In genomic region chr12:115338566-115339294, GRCh38 we compare ENCODE assay signal across 12 cellular contexts.
A peak's percentile ranks its signal among the peaks of the same experiment; 100 is the strongest.
DNase-seq lines count a peak whose midpoint lies in the region; ATAC-seq and TF ChIP-seq lines count a peak whose summit lies in the region.
"Had no signal": no experiment of that assay in that cellular context is flagged by ENCODE, and none has a peak within 500 bp of the region (broad histone marks: within the 10 kb centered on the region; RNA-seq: fewer than 3 reads in every experiment).

No MANE protein-coding gene starts in this region.

- H4K91ac ChIP-seq in mesenchymal stem cell (ENCODE audit: low read length) = no peak overlapping the region

- H3K4me1 ChIP-seq in ES-I3 (ENCODE audit: insufficient read depth, low read length) = peaks cover 8% of the 10 kb centered on the region; the same call in 1 of the 2 replicates
- H3K4me1 ChIP-seq in HAP-1 = peaks cover 15% of the 10 kb centered on the region
- H3K4me1 ChIP-seq in RWPE2 (ENCODE audit: insufficient read depth, poor library complexity, severe bottlenecking) = peaks cover 19% of the 10 kb centered on the region
- H3K4me1 ChIP-seq in mesenchymal stem cell (ENCODE audit: control insufficient read depth, insufficient read depth, low read depth, low read length) = peaks cover 9% of the 10 kb centered on the region

- H3K79me1 ChIP-seq in mesenchymal stem cell (replicated peaks; ENCODE audit: low read length, poor library complexity, severe bottlenecking) = no peaks in the 10 kb centered on the region

- DNase-seq in HAP-1 (ENCODE audit: low spot score in 2 of 2) (peak; percentile 58 to 92), RWPE2 (ENCODE audit: low spot score) (no peak), mesenchymal stem cell (peak; percentile 25), NCI-H146 treated with DMSO at 0.1 percent for 48 hours (lab: John Stamatoyannopoulos, UW; ENCODE audit: unreplicated experiment) (no peak), GM19240 (ENCODE audit: insufficient read length, low spot score) (no peak), NCI-H345 (lab: John Stamatoyannopoulos, UW) (no peak)
- DNase-seq in activated CD8-positive, alpha-beta memory T cell treated with anti-CD3 and anti-CD28 coated beads, Interleukin-2, amount 50 U/mL, for 48 hours = no peak
- DNase-seq: activated CD4-positive, alpha-beta T cell treated with anti-CD3 and anti-CD28 coated beads, Interleukin-2, amount 50 U/mL, for 1 hour; activated effector memory CD4-positive, alpha-beta T cell treated with anti-CD3 and anti-CD28 coated beads, Interleukin-2, amount 50 U/mL, for 16 hours; brain microvascular endothelial cell; NCI-H2107 had no signal

- H2BK120ac ChIP-seq in mesenchymal stem cell (ENCODE audit: low read depth, low read length) = no peak overlapping the region

- no peak overlapping the region for H2BK15ac ChIP-seq in mesenchymal stem cell (ENCODE audit: low read depth, poor library complexity, severe bottlenecking)

- H2AFZ ChIP-seq in mesenchymal stem cell (ENCODE audit: low read depth, low read length) = no peak overlapping the region

- H3K23ac ChIP-seq in mesenchymal stem cell (ENCODE audit: low read length in 2 of 2) = no peak overlapping the region

- no peak overlapping the region for H3K4me2 ChIP-seq in mesenchymal stem cell (ENCODE audit: low read length, poor library complexity, severe bottlenecking)

- WGBS in mesenchymal stem cell = 78% methylated on average over 7 of the region's 9 CpGs

- no peak overlapping the region for H2AK5ac ChIP-seq in mesenchymal stem cell (ENCODE audit: low read length, severe bottlenecking)

- H4K8ac ChIP-seq in mesenchymal stem cell (ENCODE audit: low read length) = no peak overlapping the region

- no peak for TF ChIP-seq CTCF in RWPE2 (IDR thresholded peaks at IDR 0.05; ENCODE audit: poor library complexity, severe bottlenecking)

- H3K9ac ChIP-seq in ES-I3 (ENCODE audit: low read depth, low read length) = peak overlapping the region; percentile 37; the same call in 1 of the 2 replicates
- no peak overlapping the region for H3K9ac ChIP-seq in mesenchymal stem cell (ENCODE audit: low read length)

- H2BK5ac ChIP-seq in mesenchymal stem cell (ENCODE audit: low read depth, low read length, poor library complexity, severe bottlenecking) = no peak overlapping the region

- H3K9me3 ChIP-seq in ES-I3 (ENCODE audit: control insufficient read depth, insufficient read depth, low read length) = no peaks in the 10 kb centered on the region; the same call in 1 of the 2 replicates
- H3K9me3 ChIP-seq in HAP-1 = no peaks in the 10 kb centered on the region; the same call in 1 of the 2 replicates
- H3K9me3 ChIP-seq in RWPE2 (ENCODE audit: severe bottlenecking) = no peaks in the 10 kb centered on the region
- peaks cover 8% of the 10 kb centered on the region for H3K9me3 ChIP-seq in mesenchymal stem cell (ENCODE audit: control insufficient read depth, low read length)

- no peaks in the 10 kb centered on the region for H3K27me3 ChIP-seq in HAP-1 (ENCODE audit: low read depth)
- no peaks in the 10 kb centered on the region for H3K27me3 ChIP-seq in RWPE2 (ENCODE audit: insufficient read depth, poor library complexity, severe bottlenecking)
- peaks cover 0 to 8% of the 10 kb centered on the region in 2 experiments for H3K27me3 ChIP-seq in mesenchymal stem cell (ENCODE audit: control insufficient read depth in 1 of 2, insufficient read depth in 1 of 2, low read length in 2 of 2)
- H3K27me3 ChIP-seq: brain microvascular endothelial cell had no signal

- H3K27ac ChIP-seq in RWPE2 (ENCODE audit: poor library complexity, severe bottlenecking) (peak overlapping the region; percentile 35), mesenchymal stem cell (ENCODE audit: low read length, poor library complexity, severe bottlenecking) (no peak overlapping the region)

- H2BK12ac ChIP-seq in mesenchymal stem cell (ENCODE audit: low read length in 2 of 2) = peak overlapping the region in 1 of 2 experiments; percentile 29

- H3K4ac ChIP-seq in mesenchymal stem cell (ENCODE audit: low read depth in 1 of 2, low read length in 2 of 2) = no peak overlapping the region

- H3K4me3 ChIP-seq in HAP-1 = no peak overlapping the region
- no peak overlapping the region for H3K4me3 ChIP-seq in RWPE2 (ENCODE audit: severe bottlenecking)
- no peak overlapping the region for H3K4me3 ChIP-seq in mesenchymal stem cell (ENCODE audit: insufficient read depth in 1 of 2, low read depth in 1 of 2, low read length in 2 of 2)

- no peak overlapping the region for H3K14ac ChIP-seq in mesenchymal stem cell (ENCODE audit: low read length in 2 of 2)

- ATAC-seq in RWPE2 (ENCODE audit: low read depth) = no peak

- H3K36me3 ChIP-seq in ES-I3 (ENCODE audit: insufficient read depth, low read length) (no peaks in the 10 kb centered on the region), HAP-1 (replicated peaks) (no peaks in the 10 kb centered on the region), RWPE2 (ENCODE audit: low read depth) (no peaks in the 10 kb centered on the region), mesenchymal stem cell (ENCODE audit: control insufficient read depth in 1 of 2, insufficient read depth in 2 of 2, low read depth in 1 of 2, low read length in 2 of 2) (no peaks in the 10 kb centered on the region)
- H3K36me3 ChIP-seq: brain microvascular endothelial cell had no signal

- H3K18ac ChIP-seq in mesenchymal stem cell (ENCODE audit: low read depth in 1 of 2, low read length in 2 of 2) = no peak overlapping the region

- in situ Hi-C loops in HAP-1 (cut with MboI; ENCODE audit: low sequenced_read_pairs) = no loop called here

Comparison
In these comparisons a context has a peak if more than half of its experiments do, and no peak if none do; other contexts are left out.
1. DNase-seq: peak in HAP-1 (2 of 2) and mesenchymal stem cell (single experiment); none in RWPE2 (single experiment), activated CD8-positive, alpha-beta memory T cell treated with anti-CD3 and anti-CD28 coated beads, Interleukin-2, amount 50 U/mL, for 48 hours (single experiment), NCI-H146 treated with DMSO at 0.1 percent for 48 hours (single experiment), GM19240 (single experiment) and NCI-H345 (single experiment).